Comparison of ENCODE assay signal across 10 cellular contexts in genomic region chr1:2258122-2258812, GRCh38. TPM values are rescaled to one million over a fixed set of nuclear protein-coding genes. Genes with fewer than 3 reads are reported as not detected.
A peak's percentile ranks its signal among the peaks of the same experiment; 100 is the strongest.
DNase-seq lines count a peak whose midpoint lies in the region; ATAC-seq and TF ChIP-seq lines count a peak whose summit lies in the region.
"Had no signal": no experiment of that assay in that cellular context is flagged by ENCODE, and none has a peak within 500 bp of the region (broad histone marks: within the 10 kb centered on the region; RNA-seq: fewer than 3 reads in every experiment).

No MANE protein-coding gene starts in this region.

- CTCF ChIA-PET in activated CD4-positive, alpha-beta memory T cell treated with anti-CD3 and anti-CD28 coated beads, Interleukin-2, amount 10 ng/mL, durations not matched to agents 7 days and 5 days (lab: Charles Lee) = no interaction called here

- no peak for DNase-seq in activated CD4-positive, alpha-beta T cell treated with anti-CD3 and anti-CD28 coated beads, Interleukin-2, amount 10 ng/mL, durations not matched to agents 24 days and 14 days
- no peak for DNase-seq in activated CD4-positive, alpha-beta T cell treated with anti-CD3 and anti-CD28 coated beads, Interleukin-2, amount 50 U/mL, for 48 hours
- no peak for DNase-seq in activated CD4-positive, alpha-beta memory T cell treated with anti-CD3 and anti-CD28 coated beads, Interleukin-2, amount 10 ng/mL, durations not matched to agents 7 days and 5 days
- DNase-seq in spleen = no peak
- DNase-seq in NCI-H446 treated with DMSO at 0.1 percent for 48 hours (lab: John Stamatoyannopoulos, UW) = no peak
- no peak for DNase-seq in NCI-H1417 (lab: John Stamatoyannopoulos, UW)
- DNase-seq: IMR-90, SHP77 treated with DMSO at 0.1 percent for 48 hours had no signal

- TF ChIP-seq POLR2A in spleen (IDR thresholded peaks at IDR 0.05) = no peak

- intact Hi-C loops in activated CD4-positive, alpha-beta T cell treated with anti-CD3 and anti-CD28 coated beads, Interleukin-2, amount 10 ng/mL, durations not matched to agents 24 days and 14 days (cut with micrococcal nuclease) = loop anchor here (1.0 to 2.0 kb wide), 2 partner anchors 33 to 42 kb away; no protein-coding TSS in a partner anchor
- intact Hi-C loops in spleen (cut with DNase I; ENCODE audit: low total_unique reads) = no loop called here

- peaks cover 33% of the 10 kb centered on the region for H3K4me1 Mint-ChIP-seq in activated CD4-positive, alpha-beta T cell treated with anti-CD3 and anti-CD28 coated beads, Interleukin-2, amount 10 ng/mL, durations not matched to agents 24 days and 14 days
- H3K4me1 Mint-ChIP-seq in activated CD4-positive, alpha-beta memory T cell treated with anti-CD3 and anti-CD28 coated beads, Interleukin-2, amount 10 ng/mL, durations not matched to agents 7 days and 5 days = peaks cover 36% of the 10 kb centered on the region

- H3K9me3 ChIP-seq in esophagus (ENCODE audit: control insufficient read depth in 2 of 2, insufficient read depth in 1 of 2, low read depth in 1 of 2, low read length in 1 of 2) (peaks cover 0 to 3% of the 10 kb centered on the region in 2 donors), spleen (peaks cover 0 to 27% (median 19%) of the 10 kb centered on the region in 8 donors)

- TF ChIP-seq CTCF in spleen (IDR thresholded peaks at IDR 0.05 in 8 of 11, conservative IDR thresholded peaks at IDR 0.05 in 3 of 11) = no peak

- H3K27me3 ChIP-seq in esophagus (ENCODE audit: control insufficient read depth in 1 of 2, insufficient read depth in 2 of 2, low read length in 2 of 2) (no peaks in the 10 kb centered on the region), spleen (replicated peaks in 1 of 7) (no peaks in the 10 kb centered on the region)

- H3K4me3 ChIP-seq in esophagus (ENCODE audit: low read depth in 1 of 2, low read length in 2 of 2) (no peak overlapping the region), spleen (no peak overlapping the region)

- peak overlapping the region; percentile 53 for H3K4me3 Mint-ChIP-seq in activated CD4-positive, alpha-beta T cell treated with anti-CD3 and anti-CD28 coated beads, Interleukin-2, amount 10 ng/mL, durations not matched to agents 24 days and 14 days
- peak overlapping the region; percentile 10 for H3K4me3 Mint-ChIP-seq in activated CD4-positive, alpha-beta memory T cell treated with anti-CD3 and anti-CD28 coated beads, Interleukin-2, amount 10 ng/mL, durations not matched to agents 7 days and 5 days

- peak overlapping the region; percentile 88 for H3K27ac Mint-ChIP-seq in activated CD4-positive, alpha-beta T cell treated with anti-CD3 and anti-CD28 coated beads, Interleukin-2, amount 10 ng/mL, durations not matched to agents 24 days and 14 days
- H3K27ac Mint-ChIP-seq in activated CD4-positive, alpha-beta memory T cell treated with anti-CD3 and anti-CD28 coated beads, Interleukin-2, amount 10 ng/mL, durations not matched to agents 7 days and 5 days = peak overlapping the region; percentile 70

- ATAC-seq in GM18502 (IDR thresholded peaks at IDR 0.05; ENCODE audit: poor library complexity, unreplicated experiment) = no peak

- POLR2A ChIA-PET in activated CD4-positive, alpha-beta memory T cell treated with anti-CD3 and anti-CD28 coated beads, Interleukin-2, amount 10 ng/mL, durations not matched to agents 7 days and 5 days (lab: Charles Lee) = interaction anchor here (1.9 kb wide), 1 partner anchor 42 kb away, joined by 7 read pairs; no protein-coding TSS in a partner anchor

- H3K36me3 ChIP-seq in esophagus (ENCODE audit: control insufficient read depth in 2 of 2, insufficient read depth in 2 of 2, low read length in 1 of 2) = peaks cover 0 to 7% of the 10 kb centered on the region in 2 donors
- H3K36me3 ChIP-seq in spleen = peaks cover 0 to 15% (median 0%) of the 10 kb centered on the region in 6 donors

- H3K4me1 ChIP-seq in esophagus (ENCODE audit: control insufficient read depth in 2 of 2, insufficient read depth in 2 of 2, low read length in 1 of 2) (peaks cover 4 to 42% of the 10 kb centered on the region in 2 donors), spleen (peaks cover 45 to 94% (median 78%) of the 10 kb centered on the region in 6 donors)

- H3K27ac ChIP-seq in esophagus (ENCODE audit: low read depth in 2 of 2, low read length in 1 of 2) (peak overlapping the region; percentile 64 to 87), spleen (peak overlapping the region in 7 of 8 donors; percentile 20 to 91 (median 49))

- WGBS in esophagus, 2 donors = 44 to 51% methylated on average over 16 of the region's 16 CpGs
- 56 to 74% (median 60%) methylated on average over 16 of the region's 16 CpGs for WGBS in spleen, 5 donors

- peaks cover 29% of the 10 kb centered on the region for H3K36me3 Mint-ChIP-seq in activated CD4-positive, alpha-beta T cell treated with anti-CD3 and anti-CD28 coated beads, Interleukin-2, amount 10 ng/mL, durations not matched to agents 24 days and 14 days (ENCODE audit: low read depth)
- H3K36me3 Mint-ChIP-seq in activated CD4-positive, alpha-beta memory T cell treated with anti-CD3 and anti-CD28 coated beads, Interleukin-2, amount 10 ng/mL, durations not matched to agents 7 days and 5 days (ENCODE audit: low read depth) = peaks cover 35% of the 10 kb centered on the region

- H3K27me3 Mint-ChIP-seq in activated CD4-positive, alpha-beta T cell treated with anti-CD3 and anti-CD28 coated beads, Interleukin-2, amount 10 ng/mL, durations not matched to agents 24 days and 14 days = no peaks in the 10 kb centered on the region
- H3K27me3 Mint-ChIP-seq in activated CD4-positive, alpha-beta memory T cell treated with anti-CD3 and anti-CD28 coated beads, Interleukin-2, amount 10 ng/mL, durations not matched to agents 7 days and 5 days = no peaks in the 10 kb centered on the region

- peaks cover 20% of the 10 kb centered on the region for H3K9me3 Mint-ChIP-seq in activated CD4-positive, alpha-beta T cell treated with anti-CD3 and anti-CD28 coated beads, Interleukin-2, amount 10 ng/mL, durations not matched to agents 24 days and 14 days
- H3K9me3 Mint-ChIP-seq in activated CD4-positive, alpha-beta memory T cell treated with anti-CD3 and anti-CD28 coated beads, Interleukin-2, amount 10 ng/mL, durations not matched to agents 7 days and 5 days = peaks cover 12% of the 10 kb centered on the region

RNA-seq across cellular contexts. Expression of gene SKI, which starts 30.1 kb away (rescaled TPM):
- 40.7 and 41.1 TPM in 2 replicates for total RNA-seq in activated CD4-positive, alpha-beta T cell treated with anti-CD3 and anti-CD28 coated beads, Interleukin-2, amount 10 ng/mL, durations not matched to agents 24 days and 14 days
- total RNA-seq in activated CD4-positive, alpha-beta memory T cell treated with anti-CD3 and anti-CD28 coated beads, Interleukin-2, amount 10 ng/mL, durations not matched to agents 7 days and 5 days = 10 to 100 TPM; 58.0 to 61.5 TPM
- polyA plus RNA-seq in esophagus (10 to 100 TPM; 11.5 to 12.8 TPM), spleen (10 to 100 TPM in 1 of 3 donors, 1 to 10 TPM in 2; 4.4 to 16.8 (median 6.5) TPM)
- 10 to 100 TPM; 47.4 to 100.0 (median 64.0) TPM for total RNA-seq in spleen
